Comparison of ENCODE assay signal across 1 cellular context in the genomic region with DNA sequence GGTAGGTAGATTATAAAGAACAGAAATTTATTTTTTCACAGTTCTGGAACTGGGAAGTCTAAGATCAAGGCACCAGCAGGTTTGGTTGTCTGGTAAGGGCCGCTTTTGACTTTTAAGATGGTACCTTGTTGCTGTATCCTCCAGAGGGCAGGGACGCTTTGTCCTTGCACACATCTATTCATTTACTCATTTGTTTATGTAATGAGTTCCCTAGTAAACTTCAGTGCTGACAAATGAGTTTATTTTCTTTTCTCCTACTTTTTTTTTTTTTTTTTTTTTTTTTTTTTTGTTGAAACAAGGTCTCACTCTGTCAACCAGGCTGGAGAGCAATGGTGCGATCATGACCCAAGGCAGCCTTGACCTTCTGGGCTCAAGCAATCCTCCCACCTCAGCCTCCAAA.
TF ChIP-seq lines count a peak whose summit lies in the region.

No MANE protein-coding gene starts in this region.

TF ChIP-seq in H1, 55 proteins besides CTCF, POLR2A, EP300 and RAD21:
- no peak for TF ChIP-seq SP2 (IDR thresholded peaks at IDR 0.05; ENCODE audit: low read length)
- TF ChIP-seq POLR2AphosphoS5 (IDR thresholded peaks at IDR 0.05; ENCODE audit: low read depth, low read length) = no peak
- no peak for TF ChIP-seq SIN3A (conservative IDR thresholded peaks at IDR 0.05 in 1 of 2, IDR thresholded peaks at IDR 0.05 in 1 of 2; ENCODE audit: low read depth in 1 of 2, low read length in 2 of 2)
- TF ChIP-seq RXRA (IDR thresholded peaks at IDR 0.05; ENCODE audit: insufficient read depth, low read depth, low read length) = no peak
- no peak for TF ChIP-seq TAF1 (IDR thresholded peaks at IDR 0.05; ENCODE audit: low read depth, low read length)
- no peak for TF ChIP-seq CEBPB (IDR thresholded peaks at IDR 0.05; ENCODE audit: low read depth, low read length)
- TF ChIP-seq, protein P1, sequence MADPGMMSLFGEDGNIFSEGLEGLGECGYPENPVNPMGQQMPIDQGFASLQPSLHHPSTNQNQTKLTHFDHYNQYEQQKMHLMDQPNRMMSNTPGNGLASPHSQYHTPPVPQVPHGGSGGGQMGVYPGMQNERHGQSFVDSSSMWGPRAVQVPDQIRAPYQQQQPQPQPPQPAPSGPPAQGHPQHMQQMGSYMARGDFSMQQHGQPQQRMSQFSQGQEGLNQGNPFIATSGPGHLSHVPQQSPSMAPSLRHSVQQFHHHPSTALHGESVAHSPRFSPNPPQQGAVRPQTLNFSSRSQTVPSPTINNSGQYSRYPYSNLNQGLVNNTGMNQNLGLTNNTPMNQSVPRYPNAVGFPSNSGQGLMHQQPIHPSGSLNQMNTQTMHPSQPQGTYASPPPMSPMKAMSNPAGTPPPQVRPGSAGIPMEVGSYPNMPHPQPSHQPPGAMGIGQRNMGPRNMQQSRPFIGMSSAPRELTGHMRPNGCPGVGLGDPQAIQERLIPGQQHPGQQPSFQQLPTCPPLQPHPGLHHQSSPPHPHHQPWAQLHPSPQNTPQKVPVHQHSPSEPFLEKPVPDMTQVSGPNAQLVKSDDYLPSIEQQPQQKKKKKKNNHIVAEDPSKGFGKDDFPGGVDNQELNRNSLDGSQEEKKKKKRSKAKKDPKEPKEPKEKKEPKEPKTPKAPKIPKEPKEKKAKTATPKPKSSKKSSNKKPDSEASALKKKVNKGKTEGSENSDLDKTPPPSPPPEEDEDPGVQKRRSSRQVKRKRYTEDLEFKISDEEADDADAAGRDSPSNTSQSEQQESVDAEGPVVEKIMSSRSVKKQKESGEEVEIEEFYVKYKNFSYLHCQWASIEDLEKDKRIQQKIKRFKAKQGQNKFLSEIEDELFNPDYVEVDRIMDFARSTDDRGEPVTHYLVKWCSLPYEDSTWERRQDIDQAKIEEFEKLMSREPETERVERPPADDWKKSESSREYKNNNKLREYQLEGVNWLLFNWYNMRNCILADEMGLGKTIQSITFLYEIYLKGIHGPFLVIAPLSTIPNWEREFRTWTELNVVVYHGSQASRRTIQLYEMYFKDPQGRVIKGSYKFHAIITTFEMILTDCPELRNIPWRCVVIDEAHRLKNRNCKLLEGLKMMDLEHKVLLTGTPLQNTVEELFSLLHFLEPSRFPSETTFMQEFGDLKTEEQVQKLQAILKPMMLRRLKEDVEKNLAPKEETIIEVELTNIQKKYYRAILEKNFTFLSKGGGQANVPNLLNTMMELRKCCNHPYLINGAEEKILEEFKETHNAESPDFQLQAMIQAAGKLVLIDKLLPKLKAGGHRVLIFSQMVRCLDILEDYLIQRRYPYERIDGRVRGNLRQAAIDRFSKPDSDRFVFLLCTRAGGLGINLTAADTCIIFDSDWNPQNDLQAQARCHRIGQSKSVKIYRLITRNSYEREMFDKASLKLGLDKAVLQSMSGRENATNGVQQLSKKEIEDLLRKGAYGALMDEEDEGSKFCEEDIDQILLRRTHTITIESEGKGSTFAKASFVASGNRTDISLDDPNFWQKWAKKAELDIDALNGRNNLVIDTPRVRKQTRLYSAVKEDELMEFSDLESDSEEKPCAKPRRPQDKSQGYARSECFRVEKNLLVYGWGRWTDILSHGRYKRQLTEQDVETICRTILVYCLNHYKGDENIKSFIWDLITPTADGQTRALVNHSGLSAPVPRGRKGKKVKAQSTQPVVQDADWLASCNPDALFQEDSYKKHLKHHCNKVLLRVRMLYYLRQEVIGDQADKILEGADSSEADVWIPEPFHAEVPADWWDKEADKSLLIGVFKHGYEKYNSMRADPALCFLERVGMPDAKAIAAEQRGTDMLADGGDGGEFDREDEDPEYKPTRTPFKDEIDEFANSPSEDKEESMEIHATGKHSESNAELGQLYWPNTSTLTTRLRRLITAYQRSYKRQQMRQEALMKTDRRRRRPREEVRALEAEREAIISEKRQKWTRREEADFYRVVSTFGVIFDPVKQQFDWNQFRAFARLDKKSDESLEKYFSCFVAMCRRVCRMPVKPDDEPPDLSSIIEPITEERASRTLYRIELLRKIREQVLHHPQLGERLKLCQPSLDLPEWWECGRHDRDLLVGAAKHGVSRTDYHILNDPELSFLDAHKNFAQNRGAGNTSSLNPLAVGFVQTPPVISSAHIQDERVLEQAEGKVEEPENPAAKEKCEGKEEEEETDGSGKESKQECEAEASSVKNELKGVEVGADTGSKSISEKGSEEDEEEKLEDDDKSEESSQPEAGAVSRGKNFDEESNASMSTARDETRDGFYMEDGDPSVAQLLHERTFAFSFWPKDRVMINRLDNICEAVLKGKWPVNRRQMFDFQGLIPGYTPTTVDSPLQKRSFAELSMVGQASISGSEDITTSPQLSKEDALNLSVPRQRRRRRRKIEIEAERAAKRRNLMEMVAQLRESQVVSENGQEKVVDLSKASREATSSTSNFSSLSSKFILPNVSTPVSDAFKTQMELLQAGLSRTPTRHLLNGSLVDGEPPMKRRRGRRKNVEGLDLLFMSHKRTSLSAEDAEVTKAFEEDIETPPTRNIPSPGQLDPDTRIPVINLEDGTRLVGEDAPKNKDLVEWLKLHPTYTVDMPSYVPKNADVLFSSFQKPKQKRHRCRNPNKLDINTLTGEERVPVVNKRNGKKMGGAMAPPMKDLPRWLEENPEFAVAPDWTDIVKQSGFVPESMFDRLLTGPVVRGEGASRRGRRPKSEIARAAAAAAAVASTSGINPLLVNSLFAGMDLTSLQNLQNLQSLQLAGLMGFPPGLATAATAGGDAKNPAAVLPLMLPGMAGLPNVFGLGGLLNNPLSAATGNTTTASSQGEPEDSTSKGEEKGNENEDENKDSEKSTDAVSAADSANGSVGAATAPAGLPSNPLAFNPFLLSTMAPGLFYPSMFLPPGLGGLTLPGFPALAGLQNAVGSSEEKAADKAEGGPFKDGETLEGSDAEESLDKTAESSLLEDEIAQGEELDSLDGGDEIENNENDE (IDR thresholded peaks at IDR 0.05; ENCODE audit: insufficient replicate concordance, low read length) = no peak
- TF ChIP-seq POU5F1 (IDR thresholded peaks at IDR 0.05; ENCODE audit: low read depth, low read length) = no peak
- TF ChIP-seq BCL11A (IDR thresholded peaks at IDR 0.05; ENCODE audit: low read depth in 2 of 2, low read length in 2 of 2) = no peak
- TF ChIP-seq KDM5A (IDR thresholded peaks at IDR 0.05; ENCODE audit: low read length) = no peak
- TF ChIP-seq FOSL1 (IDR thresholded peaks at IDR 0.05; ENCODE audit: insufficient read depth, low read depth, low read length) = no peak
- no peak for TF ChIP-seq CREB1 (IDR thresholded peaks at IDR 0.05)
- TF ChIP-seq SP4 (IDR thresholded peaks at IDR 0.05; ENCODE audit: low read length) = no peak
- no peak for TF ChIP-seq TCF12 (IDR thresholded peaks at IDR 0.05; ENCODE audit: low read depth, low read length)
